Comparison of ENCODE assay signal across 14 cellular contexts in the genomic region with DNA sequence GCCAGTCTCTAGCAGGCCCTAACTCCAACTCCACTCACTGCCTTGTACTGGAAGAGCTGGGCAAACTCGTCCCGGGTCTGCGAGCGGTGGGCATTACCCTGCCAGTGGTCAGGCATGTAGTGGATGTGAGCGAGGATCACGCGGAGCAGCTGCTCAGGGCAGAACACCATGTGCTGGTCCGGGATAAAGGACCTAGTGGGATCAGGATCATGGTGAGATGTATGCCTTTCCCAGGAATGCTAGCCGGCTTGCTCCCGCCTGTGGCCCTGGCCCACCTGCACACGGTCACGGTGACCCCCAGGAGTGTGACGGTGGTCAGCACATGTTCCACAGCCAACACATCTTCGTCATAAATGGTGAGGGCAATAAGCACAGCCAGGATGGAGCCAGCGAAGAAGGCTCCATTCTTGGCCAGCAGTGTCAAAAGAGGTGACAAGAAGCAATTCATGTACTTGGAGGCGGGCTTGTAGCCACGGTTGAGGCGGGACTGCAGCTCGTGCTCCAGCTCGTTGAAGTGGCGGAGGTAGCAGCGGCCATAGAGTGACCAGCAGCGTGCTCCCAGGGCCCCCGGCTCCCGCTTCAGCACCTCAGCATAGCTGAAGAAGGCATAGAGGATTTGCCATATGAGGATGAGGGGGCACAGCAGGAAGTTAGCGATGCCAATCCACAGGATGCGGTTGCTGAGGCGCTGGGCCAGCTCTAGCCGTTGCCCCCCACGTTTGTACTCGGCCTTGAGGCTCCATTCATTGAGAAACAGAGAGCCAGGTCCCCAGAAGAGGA. TPM values are rescaled to one million over a fixed set of nuclear protein-coding genes. Genes with fewer than 3 reads are reported as not detected.
DNase-seq lines count a peak whose midpoint lies in the region; ATAC-seq and TF ChIP-seq lines count a peak whose summit lies in the region.
"Had no signal": no experiment of that assay in that cellular context is flagged by ENCODE, and none has a peak within 500 bp of the region (broad histone marks: within the 10 kb centered on the region; RNA-seq: fewer than 3 reads in every experiment).

No MANE protein-coding gene starts in this region.

- BruUV-seq in mammary epithelial cell (replicated peaks; lab: Mats Ljungman, UMichigan) (TSS peak; percentile 3), MCF 10A (replicated peaks; lab: Mats Ljungman, UMichigan) (no TSS peak)

- H2AFZ ChIP-seq in mammary epithelial cell (ENCODE audit: low read depth, low read length) (no peak overlapping the region), osteoblast (ENCODE audit: low read length) (no peak overlapping the region)

- H3K9me3 ChIP-seq in mammary epithelial cell (replicated peaks; ENCODE audit: insufficient read depth, low read length) (no peaks in the 10 kb centered on the region), osteoblast (ENCODE audit: low read depth, low read length) (no peaks in the 10 kb centered on the region), esophagus muscularis mucosa (no peaks in the 10 kb centered on the region)
- H3K9me3 ChIP-seq: Caco-2, HAP-1 had no signal

- no peaks in the 10 kb centered on the region for H3K27me3 Mint-ChIP-seq in MCF 10A (ENCODE audit: insufficient read depth, unreplicated experiment)
- H3K27me3 Mint-ChIP-seq in dendritic cell treated with granulocyte-macrophage colony-stimulating factor and Interleukin-4, amounts not matched to agents 40 ng/mL and 50 ng/mL, for 4 days: peaks cover 42% of the 10 kb centered on the region
- H3K27me3 Mint-ChIP-seq: CD8-positive, alpha-beta memory T cell had no signal

- intact Hi-C loops in mammary epithelial cell (cut with micrococcal nuclease) (no loop called here), MCF 10A (cut with micrococcal nuclease) (no loop called here), esophagus muscularis mucosa (cut with DNase I) (no loop called here)
- intact Hi-C loops in dendritic cell treated with granulocyte-macrophage colony-stimulating factor and Interleukin-4, amounts not matched to agents 40 ng/mL and 50 ng/mL, for 4 days (cut with micrococcal nuclease): no loop called here

- CTCF ChIA-PET in mammary epithelial cell (lab: Charles Lee; ENCODE audit: low non-redundant PET) (no interaction called here), MCF 10A (lab: Yijun Ruan, JAX) (interaction anchor here (0.6 kb wide), 1 partner anchor 50 kb away, joined by 3 read pairs; no protein-coding TSS in a partner anchor)

- no peak for DNase-seq in mammary epithelial cell
- DNase-seq in MCF 10A (ENCODE audit: unreplicated experiment): no peak
- DNase-seq in osteoblast (ENCODE audit: insufficient read length, low spot score, missing footprints): peak; percentile 67
- no peak for DNase-seq in esophagus muscularis mucosa (ENCODE audit: extremely low spot score)
- DNase-seq: Caco-2; CD8-positive, alpha-beta memory T cell; DND-41; GDM1; IMR-90 had no signal

- POLR2A ChIA-PET in MCF 10A (lab: Yijun Ruan, JAX): interaction anchor here (1.6 kb wide), 2 partner anchors 17 to 21 kb away, joined by 5 to 6 read pairs; a partner anchor contains a TSS

- no peak overlapping the region for H3K4me3 Mint-ChIP-seq in MCF 10A (ENCODE audit: unreplicated experiment)
- no peak overlapping the region for H3K4me3 Mint-ChIP-seq in dendritic cell treated with granulocyte-macrophage colony-stimulating factor and Interleukin-4, amounts not matched to agents 40 ng/mL and 50 ng/mL, for 4 days

- no peaks in the 10 kb centered on the region for H4K20me1 ChIP-seq in mammary epithelial cell (ENCODE audit: insufficient read depth, low read length)
- peaks cover 24% of the 10 kb centered on the region for H4K20me1 ChIP-seq in osteoblast (ENCODE audit: insufficient read depth, low read length)

- TF ChIP-seq EP300 in esophagus muscularis mucosa (IDR thresholded peaks at IDR 0.05): no peak

- H3K9me3 Mint-ChIP-seq in MCF 10A (ENCODE audit: unreplicated experiment): no peaks in the 10 kb centered on the region
- H3K9me3 Mint-ChIP-seq in dendritic cell treated with granulocyte-macrophage colony-stimulating factor and Interleukin-4, amounts not matched to agents 40 ng/mL and 50 ng/mL, for 4 days: no peaks in the 10 kb centered on the region
- H3K9me3 Mint-ChIP-seq: CD8-positive, alpha-beta memory T cell had no signal

- no peak overlapping the region for H3K27ac Mint-ChIP-seq in MCF 10A (ENCODE audit: low read depth, unreplicated experiment)
- H3K27ac Mint-ChIP-seq in dendritic cell treated with granulocyte-macrophage colony-stimulating factor and Interleukin-4, amounts not matched to agents 40 ng/mL and 50 ng/mL, for 4 days: peak overlapping the region; percentile 73

- H3K9ac ChIP-seq in mammary epithelial cell (ENCODE audit: insufficient read depth, low read length): no peak overlapping the region

- no peaks in the 10 kb centered on the region for H3K27me3 ChIP-seq in mammary epithelial cell (ENCODE audit: insufficient read depth, low read length)
- H3K27me3 ChIP-seq in osteoblast (ENCODE audit: insufficient read depth, low read length): no peaks in the 10 kb centered on the region
- H3K27me3 ChIP-seq in esophagus muscularis mucosa: no peaks in the 10 kb centered on the region

- dilution Hi-C loops in mammary epithelial cell (cut with HindIII; ENCODE audit: low sequenced_read_pairs): no loop called here

- H3K36me3 ChIP-seq in mammary epithelial cell (ENCODE audit: insufficient read depth, low read length) (peaks cover 19% of the 10 kb centered on the region), osteoblast (ENCODE audit: insufficient read depth, low read length) (peaks cover 57% of the 10 kb centered on the region), esophagus muscularis mucosa (peaks cover 55 to 83% (median 77%) of the 10 kb centered on the region in 4 donors)

- no peak for ATAC-seq in GM21367 (IDR thresholded peaks at IDR 0.05; ENCODE audit: unreplicated experiment)

- 94% methylated on average over 31 of the region's 31 CpGs for WGBS in mammary epithelial cell (ENCODE audit: low coverage, missing lambda C conversion rate)
- 92% methylated on average over 30 of the region's 31 CpGs for WGBS in esophagus muscularis mucosa

- H3K4me2 ChIP-seq in mammary epithelial cell (ENCODE audit: insufficient read depth, low read depth, low read length): no peak overlapping the region
- H3K4me2 ChIP-seq in osteoblast (ENCODE audit: insufficient read depth, low read length): no peak overlapping the region

- H3K4me1 Mint-ChIP-seq in MCF 10A (ENCODE audit: insufficient read depth, unreplicated experiment): peaks cover 12% of the 10 kb centered on the region
- peaks cover 70% of the 10 kb centered on the region for H3K4me1 Mint-ChIP-seq in dendritic cell treated with granulocyte-macrophage colony-stimulating factor and Interleukin-4, amounts not matched to agents 40 ng/mL and 50 ng/mL, for 4 days (ENCODE audit: low read depth)

- in situ Hi-C loops in mammary epithelial cell (cut with MboI; ENCODE audit: low sequenced_read_pairs in 2 of 2): no loop called here

- peaks cover 48% of the 10 kb centered on the region for H3K36me3 Mint-ChIP-seq in MCF 10A (ENCODE audit: insufficient read depth, unreplicated experiment)
- peaks cover 95% of the 10 kb centered on the region for H3K36me3 Mint-ChIP-seq in dendritic cell treated with granulocyte-macrophage colony-stimulating factor and Interleukin-4, amounts not matched to agents 40 ng/mL and 50 ng/mL, for 4 days (ENCODE audit: low read depth)

- H3K79me2 ChIP-seq in mammary epithelial cell (ENCODE audit: insufficient read depth, low read length) (peaks cover 33% of the 10 kb centered on the region), osteoblast (ENCODE audit: insufficient read depth, low read length) (peaks cover 26% of the 10 kb centered on the region)

- H3K4me3 ChIP-seq in mammary epithelial cell (replicated peaks in 1 of 3; ENCODE audit: insufficient read depth in 1 of 3, low read depth in 2 of 3, low read length in 3 of 3) (no peak overlapping the region), osteoblast (ENCODE audit: insufficient read depth, low read length) (no peak overlapping the region), esophagus muscularis mucosa (no peak overlapping the region)
- H3K4me3 ChIP-seq: HAP-1 had no signal

- TF ChIP-seq CTCF in mammary epithelial cell (conservative IDR thresholded peaks at IDR 0.05 in 1 of 2, IDR thresholded peaks at IDR 0.05 in 1 of 2; ENCODE audit: extremely low read depth in 1 of 2, insufficient read depth in 1 of 2, low read depth in 1 of 2, low read length in 2 of 2) (no peak), MCF 10A (IDR thresholded peaks at IDR 0.05; ENCODE audit: unreplicated experiment) (no peak), osteoblast (IDR thresholded peaks at IDR 0.05; ENCODE audit: extremely low read depth, low read depth, low read length) (no peak), esophagus muscularis mucosa (IDR thresholded peaks at IDR 0.05) (no peak)

- H3K27ac ChIP-seq in mammary epithelial cell (ENCODE audit: insufficient read depth, low read depth, low read length): no peak overlapping the region
- no peak overlapping the region for H3K27ac ChIP-seq in osteoblast (ENCODE audit: low read depth, low read length)
- no peak overlapping the region for H3K27ac ChIP-seq in esophagus muscularis mucosa (replicated peaks in 1 of 4)
- H3K27ac ChIP-seq: 22Rv1, HL-60 had no signal

- TF ChIP-seq POLR2A in esophagus muscularis mucosa (IDR thresholded peaks at IDR 0.05; ENCODE audit: low read depth): no peak

- peaks cover 13% of the 10 kb centered on the region for H3K4me1 ChIP-seq in mammary epithelial cell (ENCODE audit: insufficient read depth, low read length)
- H3K4me1 ChIP-seq in osteoblast (ENCODE audit: insufficient read depth, low read length): peaks cover 21% of the 10 kb centered on the region
- peaks cover 22 to 51% (median 33%) of the 10 kb centered on the region in 4 donors for H3K4me1 ChIP-seq in esophagus muscularis mucosa

RNA-seq across cellular contexts. Expression of a gene that starts 5.3 kb away (rescaled TPM):
- total RNA-seq in mammary epithelial cell (10 to 100 TPM in 1 of 2 donors, 1 to 10 TPM in 1; 9.6 to 15.7 TPM), MCF 10A (2022) (13.8 and 18.8 TPM in 2 replicates), osteoblast (26.2 and 28.2 TPM in 2 replicates), esophagus muscularis mucosa (10 to 100 TPM; 17.4 to 27.3 (median 19.6) TPM)
- 10.7 TPM for polyA plus RNA-seq in mammary epithelial cell
- polyA minus RNA-seq in mammary epithelial cell: 14.1 TPM

RNA-seq across cellular contexts. Expression of a gene that starts 5.4 kb away (rescaled TPM):
- total RNA-seq in mammary epithelial cell: 10 to 100 TPM; 60.4 to 74.5 TPM
- 59.0 TPM for polyA plus RNA-seq in mammary epithelial cell
- polyA minus RNA-seq in mammary epithelial cell: 146 TPM
- 52.1 and 60.8 TPM in 2 replicates for total RNA-seq in MCF 10A (2022)
- total RNA-seq in osteoblast: 56.0 and 60.8 TPM in 2 replicates
- total RNA-seq in esophagus muscularis mucosa: 10 to 100 TPM; 41.5 to 75.3 (median 56.2) TPM

RNA-seq across cellular contexts. Expression of a gene that starts 5.6 kb away (rescaled TPM):
- total RNA-seq in mammary epithelial cell (10 to 100 TPM; 29.2 to 52.9 TPM), MCF 10A (2022) (45.5 and 45.6 TPM in 2 replicates), osteoblast (35.1 TPM in 2 replicates), esophagus muscularis mucosa (10 to 100 TPM; 20.4 to 34.1 (median 27.6) TPM)
- 32.4 TPM for polyA plus RNA-seq in mammary epithelial cell
- polyA minus RNA-seq in mammary epithelial cell: 34.0 TPM

RNA-seq across cellular contexts. Expression of a gene that starts 17.4 kb away (rescaled TPM):
- total RNA-seq in mammary epithelial cell: 10 to 100 TPM; 23.7 to 33.8 TPM
- polyA plus RNA-seq in mammary epithelial cell: 32.0 TPM
- polyA minus RNA-seq in mammary epithelial cell: 41.3 TPM
- total RNA-seq in MCF 10A (2022): 61.0 and 73.1 TPM in 2 replicates
- 25.0 and 26.5 TPM in 2 replicates for total RNA-seq in osteoblast
- 10 to 100 TPM; 27.0 to 50.1 (median 36.9) TPM for total RNA-seq in esophagus muscularis mucosa

RNA-seq across cellular contexts. Expression of a gene that starts 21.2 kb away (rescaled TPM):
- total RNA-seq in mammary epithelial cell (10 to 100 TPM in 1 of 2 donors, 1 to 10 TPM in 1; 5.5 to 21.8 TPM), MCF 10A (2022) (4.9 and 7.5 TPM in 2 replicates), osteoblast (13.0 and 21.0 TPM in 2 replicates), esophagus muscularis mucosa (1 to 10 TPM; 3.3 to 6.4 (median 5.6) TPM)
- polyA plus RNA-seq in mammary epithelial cell: 6.2 TPM
- 3.6 TPM for polyA minus RNA-seq in mammary epithelial cell
